Comparison of ENCODE assay signal across 10 cellular contexts in the genomic region with DNA sequence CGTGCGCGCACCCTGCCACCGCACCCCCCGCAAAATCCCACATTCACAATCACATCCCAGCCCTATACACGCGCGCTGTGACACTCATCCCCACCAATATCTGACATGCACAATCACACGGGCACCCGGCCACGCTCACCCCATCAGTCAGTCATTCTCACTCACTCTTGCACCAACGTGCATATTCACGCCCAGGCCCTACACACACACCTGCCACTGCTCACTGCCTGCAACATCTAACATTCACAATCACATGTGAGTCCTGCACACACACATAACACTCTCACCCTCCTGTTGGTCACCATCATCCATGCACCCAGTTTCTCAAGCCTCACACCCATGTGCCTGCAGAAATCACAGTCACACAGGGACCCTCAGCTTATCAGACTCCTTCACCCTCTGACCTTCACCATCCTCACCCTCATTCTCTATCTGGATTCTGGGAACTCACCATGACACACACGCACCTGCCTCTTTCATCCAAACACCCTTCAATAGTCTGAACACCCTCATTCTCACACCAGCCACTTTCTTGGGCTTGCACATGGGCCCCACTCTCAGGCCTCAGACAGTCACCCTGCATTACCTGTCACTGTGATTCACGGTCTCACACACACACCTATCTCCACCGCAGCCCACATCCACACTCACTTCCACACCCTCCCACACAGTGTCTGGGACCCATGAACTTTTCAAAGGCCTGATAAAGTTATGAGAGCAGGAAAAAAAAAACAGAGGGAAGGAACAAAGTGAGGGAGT. TPM values are rescaled to one million over a fixed set of nuclear protein-coding genes. Genes with fewer than 3 reads are reported as not detected.
DNase-seq lines count a peak whose midpoint lies in the region; ATAC-seq and TF ChIP-seq lines count a peak whose summit lies in the region.
"Had no signal": no experiment of that assay in that cellular context is flagged by ENCODE, and none has a peak within 500 bp of the region (broad histone marks: within the 10 kb centered on the region; RNA-seq: fewer than 3 reads in every experiment).

No MANE protein-coding gene starts in this region.

- H3K27ac Mint-ChIP-seq in stimulated activated naive CD8-positive, alpha-beta T cell treated with anti-CD3 and anti-CD28 coated beads, Interleukin-15, Interleukin-2, amounts not matched to agents 100 ng/mL and 50 ng/mL, for 24 hours: peak overlapping the region; percentile 5

- H3K9me3 Mint-ChIP-seq in stimulated activated naive CD8-positive, alpha-beta T cell treated with anti-CD3 and anti-CD28 coated beads, Interleukin-15, Interleukin-2, amounts not matched to agents 100 ng/mL and 50 ng/mL, for 24 hours: no peaks in the 10 kb centered on the region

- H4K91ac ChIP-seq in mesenchymal stem cell (ENCODE audit: low read length): no peak overlapping the region

- DNase-seq in stimulated activated naive CD8-positive, alpha-beta T cell treated with anti-CD3 and anti-CD28 coated beads, Interleukin-15, Interleukin-2, amounts not matched to agents 100 U/mL and 50 U/mL, for 24 hours: no peak
- DNase-seq in mesenchymal stem cell (no peak), DMS53 treated with DMSO at 0.1 percent for 48 hours (lab: John Stamatoyannopoulos, UW; ENCODE audit: unreplicated experiment) (no peak), erythroblast (lab: John Stamatoyannopoulos, UW) (no peak), esophagus squamous epithelium (lab: John Stamatoyannopoulos, UW) (no peak)
- DNase-seq: NCI-H2029 treated with DMSO at 0.1 percent for 48 hours had no signal

- no peak overlapping the region for H2AK5ac ChIP-seq in mesenchymal stem cell (ENCODE audit: low read length, severe bottlenecking)

- H3K9me3 ChIP-seq in mesenchymal stem cell (ENCODE audit: control insufficient read depth, low read length) (no peaks in the 10 kb centered on the region), esophagus squamous epithelium (no peaks in the 10 kb centered on the region)
- H3K9me3 ChIP-seq: heart left ventricle had no signal

- H3K4me1 ChIP-seq in mesenchymal stem cell (ENCODE audit: control insufficient read depth, insufficient read depth, low read depth, low read length): peaks cover 10% of the 10 kb centered on the region
- peaks cover 3 to 30% (median 11%) of the 10 kb centered on the region in 3 donors for H3K4me1 ChIP-seq in esophagus squamous epithelium

- peaks cover 40% of the 10 kb centered on the region for H3K27me3 Mint-ChIP-seq in stimulated activated naive CD8-positive, alpha-beta T cell treated with anti-CD3 and anti-CD28 coated beads, Interleukin-15, Interleukin-2, amounts not matched to agents 100 ng/mL and 50 ng/mL, for 24 hours

- H3K36me3 ChIP-seq in mesenchymal stem cell (ENCODE audit: control insufficient read depth in 1 of 2, insufficient read depth in 2 of 2, low read depth in 1 of 2, low read length in 2 of 2) (no peaks in the 10 kb centered on the region), esophagus squamous epithelium (no peaks in the 10 kb centered on the region)
- H3K36me3 ChIP-seq: heart left ventricle had no signal

- peak overlapping the region; percentile 76 for H4K8ac ChIP-seq in mesenchymal stem cell (ENCODE audit: low read length)

- H3K27me3 ChIP-seq in mesenchymal stem cell (ENCODE audit: control insufficient read depth in 1 of 2, insufficient read depth in 1 of 2, low read length in 2 of 2): no peaks in the 10 kb centered on the region
- H3K27me3 ChIP-seq in esophagus squamous epithelium: peaks cover 0 to 3% (median 0%) of the 10 kb centered on the region in 4 donors

- peak overlapping the region in 1 of 2 experiments; percentile 2 for H2BK12ac ChIP-seq in mesenchymal stem cell (ENCODE audit: low read length in 2 of 2)

- H3K4me3 ChIP-seq in mesenchymal stem cell (ENCODE audit: insufficient read depth in 1 of 2, low read depth in 1 of 2, low read length in 2 of 2) (peak overlapping the region; percentile 60 to 74), esophagus squamous epithelium (peak overlapping the region in 2 of 4 donors; percentile 47 to 88)

- peaks cover 8% of the 10 kb centered on the region for H3K79me1 ChIP-seq in mesenchymal stem cell (replicated peaks; ENCODE audit: low read length, poor library complexity, severe bottlenecking)

- peak overlapping the region; percentile 3 for H3K4me2 ChIP-seq in mesenchymal stem cell (ENCODE audit: low read length, poor library complexity, severe bottlenecking)

- 57% methylated on average over 12 of the region's 16 CpGs for WGBS in mesenchymal stem cell
- 27 to 41% methylated on average over 11 of the region's 16 CpGs for WGBS in esophagus squamous epithelium, 2 donors

- no peak for ATAC-seq in stimulated activated naive CD8-positive, alpha-beta T cell treated with anti-CD3 and anti-CD28 coated beads, Interleukin-15, Interleukin-2, amounts not matched to agents 100 U/mL and 50 U/mL, for 24 hours
- ATAC-seq in GM21723 (IDR thresholded peaks at IDR 0.05; ENCODE audit: unreplicated experiment): no peak

- H3K4me3 Mint-ChIP-seq in stimulated activated naive CD8-positive, alpha-beta T cell treated with anti-CD3 and anti-CD28 coated beads, Interleukin-15, Interleukin-2, amounts not matched to agents 100 ng/mL and 50 ng/mL, for 24 hours: peak overlapping the region; percentile 56

- TF ChIP-seq CTCF in esophagus squamous epithelium (IDR thresholded peaks at IDR 0.05): no peak

- no peak overlapping the region for H2BK15ac ChIP-seq in mesenchymal stem cell (ENCODE audit: low read depth, poor library complexity, severe bottlenecking)

- H3K14ac ChIP-seq in mesenchymal stem cell (ENCODE audit: low read length in 2 of 2): no peak overlapping the region

- H2AFZ ChIP-seq in mesenchymal stem cell (ENCODE audit: low read depth, low read length): no peak overlapping the region

- intact Hi-C loops in esophagus squamous epithelium (cut with DNase I): no loop called here

- no peak overlapping the region for H3K9ac ChIP-seq in mesenchymal stem cell (ENCODE audit: low read length)

- H3K4ac ChIP-seq in mesenchymal stem cell (ENCODE audit: low read depth in 1 of 2, low read length in 2 of 2): no peak overlapping the region

- no peak overlapping the region for H2BK5ac ChIP-seq in mesenchymal stem cell (ENCODE audit: low read depth, low read length, poor library complexity, severe bottlenecking)

- H3K23ac ChIP-seq in mesenchymal stem cell (ENCODE audit: low read length in 2 of 2): peak overlapping the region in 1 of 2 experiments; percentile 66

- peak overlapping the region; percentile 94 for H2BK120ac ChIP-seq in mesenchymal stem cell (ENCODE audit: low read depth, low read length)

- H3K18ac ChIP-seq in mesenchymal stem cell (ENCODE audit: low read depth in 1 of 2, low read length in 2 of 2): no peak overlapping the region

- H3K4me1 Mint-ChIP-seq in stimulated activated naive CD8-positive, alpha-beta T cell treated with anti-CD3 and anti-CD28 coated beads, Interleukin-15, Interleukin-2, amounts not matched to agents 100 ng/mL and 50 ng/mL, for 24 hours (ENCODE audit: low read depth): peaks cover 11% of the 10 kb centered on the region

- TF ChIP-seq POLR2A in erythroblast (IDR thresholded peaks at IDR 0.05; ENCODE audit: low read length) (no peak), esophagus squamous epithelium (IDR thresholded peaks at IDR 0.05) (no peak)

- H3K27ac ChIP-seq in angular gyrus (ENCODE audit: low read depth, low read length) (peak overlapping the region; percentile 82), mesenchymal stem cell (ENCODE audit: low read length, poor library complexity, severe bottlenecking) (no peak overlapping the region), esophagus squamous epithelium (no peak overlapping the region)

- H3K36me3 Mint-ChIP-seq in stimulated activated naive CD8-positive, alpha-beta T cell treated with anti-CD3 and anti-CD28 coated beads, Interleukin-15, Interleukin-2, amounts not matched to agents 100 ng/mL and 50 ng/mL, for 24 hours (ENCODE audit: low read depth): no peaks in the 10 kb centered on the region

RNA-seq across cellular contexts. Expression of a gene that starts 0.7 kb away (rescaled TPM):
- polyA plus RNA-seq in mesenchymal stem cell (2013, experiment 1 of 2): 17.9 TPM
- polyA plus RNA-seq in mesenchymal stem cell (2013, experiment 2 of 2): 17.4 TPM
- total RNA-seq in esophagus squamous epithelium: 10 to 100 TPM; 17.6 to 28.2 (median 19.5) TPM

RNA-seq across cellular contexts. Expression of a gene that starts 33.4 kb away (rescaled TPM):
- 3.1 TPM for polyA plus RNA-seq in mesenchymal stem cell (2013, experiment 1 of 2)
- polyA plus RNA-seq in mesenchymal stem cell (2013, experiment 2 of 2): 3.9 TPM
- total RNA-seq in esophagus squamous epithelium: under 1 TPM in 3 of 4 donors, not detected in 1; 0.04 to 0.76 (median 0.26) TPM
